Comparison of ENCODE assay signal across 20 cellular contexts in genomic region chr2:225073198-225073597, GRCh38. TPM values are rescaled to one million over a fixed set of nuclear protein-coding genes. Genes with fewer than 3 reads are reported as not detected.
DNase-seq lines count a peak whose midpoint lies in the region; ATAC-seq, FAIRE-seq and TF ChIP-seq lines count a peak whose summit lies in the region.
"Had no signal": no experiment of that assay in that cellular context is flagged by ENCODE, and none has a peak within 500 bp of the region (broad histone marks: within the 10 kb centered on the region; RNA-seq: fewer than 3 reads in every experiment).

No MANE protein-coding gene starts in this region.

- CTCF ChIA-PET in H1 (lab: Charles Lee; ENCODE audit: partially characterized antibody): interaction anchor here (0.9 to 1.7 kb wide), 5 partner anchors 28 to 71 kb away, joined by 3 to 5 read pairs (median 4); no protein-coding TSS in a partner anchor

- no peaks in the 10 kb centered on the region for H3K79me2 ChIP-seq in H1 (ENCODE audit: control insufficient read depth in 1 of 2, insufficient read depth in 2 of 2, low read length in 2 of 2)

- 61% methylated on average over 5 of the region's 5 CpGs; no CpG with 5 or more reads in 1 of the 2 experiments for WGBS in H1 (ENCODE audit: extremely low coverage in 1 of 2, insufficient coverage in 1 of 2, insufficient read length in 1 of 2, insufficient replicate concordance in 2 of 2, low coverage in 1 of 2, low lambda C conversion rate in 2 of 2, missing lambda C conversion rate in 1 of 2), 2 experiments
- no CpG with 5 or more reads among the region's 5 CpGs for WGBS in iPS DF 6.9 (ENCODE audit: insufficient coverage, insufficient read length)

- H3K36me3 ChIP-seq in HUES6 (ENCODE audit: control insufficient read depth, insufficient read depth, low read length) (no peaks in the 10 kb centered on the region), H1 (ENCODE audit: control insufficient read depth in 2 of 4, insufficient read depth in 4 of 4, low read length in 3 of 4) (no peaks in the 10 kb centered on the region), iPS DF 6.9 (ENCODE audit: control insufficient read depth, insufficient read depth, low read length) (no peaks in the 10 kb centered on the region)
- H3K36me3 ChIP-seq: BLaER1 had no signal

- no peak for ATAC-seq in GM21528 (IDR thresholded peaks at IDR 0.05; ENCODE audit: low FRiP score, unreplicated experiment)
- ATAC-seq: A549, GM12878, HepG2 had no signal

- peak overlapping the region in 1 of 2 experiments; percentile 53; a peak in 1 of 4 replicates for H3K4me2 ChIP-seq in H1 (ENCODE audit: insufficient read depth in 1 of 2, low read depth in 2 of 2, low read length in 2 of 2)
- H3K4me2 ChIP-seq: A549, BLaER1 had no signal

- H3K4me1 ChIP-seq in HUES6 (ENCODE audit: control insufficient read depth, insufficient read depth, low read length) (peaks cover 27% of the 10 kb centered on the region), H1 (replicated peaks in 1 of 4; ENCODE audit: control insufficient read depth in 3 of 4, insufficient read depth in 4 of 4, low read length in 3 of 4) (peaks cover 2 to 9% (median 3%) of the 10 kb centered on the region in 4 experiments; a peak in 6 of 7 replicates), iPS DF 6.9 (ENCODE audit: control insufficient read depth, insufficient read depth, low read length) (0 out of 2 replicates have a peak, but pooled peaks cover 3% of the 10 kb centered on the region)
- H3K4me1 ChIP-seq: A549, BLaER1 had no signal

- POLR2A ChIA-PET in H1 (lab: Charles Lee; ENCODE audit: partially characterized antibody): interaction anchor here (1.2 kb wide), 1 partner anchor 11 kb away, joined by 3 read pairs; no protein-coding TSS in a partner anchor

- TF ChIP-seq POLR2A in H1 (IDR thresholded peaks at IDR 0.05; ENCODE audit: control extremely low read depth in 1 of 2, low read depth in 2 of 2, low read length in 2 of 2): no peak

- H3K23me2 ChIP-seq in H1 (ENCODE audit: low read depth, low read length): no peaks in the 10 kb centered on the region; the same call in 1 of the 2 replicates

- TF ChIP-seq EP300 in H1 (IDR thresholded peaks at IDR 0.05; ENCODE audit: borderline replicate concordance in 1 of 2, low read depth in 2 of 2, low read length in 2 of 2): no peak

- DNase-seq in ELF-1 (ENCODE audit: low read depth, low spot score): peak; percentile 42
- no peak for DNase-seq in H1 (ENCODE audit: low read depth in 1 of 2, low spot score in 2 of 2)
- DNase-seq in iPS DF 6.9 (ENCODE audit: low read depth, low spot score): peak; percentile 13
- no peak for DNase-seq in activated CD4-positive, alpha-beta T cell treated with anti-CD3 and anti-CD28 coated beads, Interleukin-2, amount 50 U/mL, for 1 hour
- no peak for DNase-seq in OCI-M1 (lab: John Stamatoyannopoulos, UW)
- no peak for DNase-seq in GOT3 (lab: John Stamatoyannopoulos, UW)
- DNase-seq: CD4-positive, alpha-beta memory T cell; DMS153; DMS79; H7; KBM-7 had no signal

- H2AK5ac ChIP-seq in H1 (ENCODE audit: low read depth, low read length): no peak overlapping the region

- no peak for TF ChIP-seq RAD21 in H1 (IDR thresholded peaks at IDR 0.05 in 1 of 2, conservative IDR thresholded peaks at IDR 0.05 in 1 of 2; ENCODE audit: low read depth in 2 of 2, low read length in 2 of 2)

- H4K8ac ChIP-seq in H1 (ENCODE audit: extremely low read depth, insufficient read depth, low read length): no peak overlapping the region

- H3K27me3 ChIP-seq in HUES6 (ENCODE audit: control insufficient read depth, insufficient read depth, low read length): no peaks in the 10 kb centered on the region
- H3K27me3 ChIP-seq in H1 (replicated peaks in 1 of 4; ENCODE audit: control insufficient read depth in 3 of 4, extremely low read depth in 1 of 4, insufficient read depth in 3 of 4, low read length in 3 of 4): no peaks in the 10 kb centered on the region; a peak in 1 of 7 replicates
- H3K27me3 ChIP-seq in iPS DF 6.9 (ENCODE audit: control insufficient read depth, insufficient read depth, low read length): no peaks in the 10 kb centered on the region
- H3K27me3 ChIP-seq: BLaER1 had no signal

- no peak overlapping the region for H2AFZ ChIP-seq in H1 (ENCODE audit: low read length)

- H2BK20ac ChIP-seq in H1 (ENCODE audit: low read length): no peak overlapping the region; the same call in 1 of the 2 replicates

- no peak overlapping the region for H2BK120ac ChIP-seq in H1 (replicated peaks; ENCODE audit: low read depth, low read length)

- H3K27ac ChIP-seq in HUES6 (ENCODE audit: low read depth, low read length) (0 out of 2 replicates have a peak overlapping the region, but pooled peaks have one; percentile 49), H1 (ENCODE audit: low read depth, low read length) (no peak overlapping the region), iPS DF 6.9 (ENCODE audit: low read length) (no peak overlapping the region)
- H3K27ac ChIP-seq: 22Rv1, A549, BLaER1 had no signal

- no peak overlapping the region for H3K56ac ChIP-seq in H1 (replicated peaks; ENCODE audit: insufficient read length, low read depth, low read length)

- H4K5ac ChIP-seq in H1 (ENCODE audit: insufficient read length, low read depth, low read length): no peak overlapping the region

- H3K23ac ChIP-seq in H1 (ENCODE audit: insufficient read length): no peak overlapping the region

- H3K4me3 ChIP-seq in HUES6 (ENCODE audit: low read depth, low read length) (no peak overlapping the region; the same call in 1 of the 2 replicates), H1 (ENCODE audit: extremely low read depth in 1 of 4, insufficient read depth in 2 of 4, low read depth in 3 of 4, low read length in 4 of 4) (peak overlapping the region in 1 of 4 experiments; percentile 15; a peak in 1 of 8 replicates), iPS DF 6.9 (ENCODE audit: low read length) (no peak overlapping the region)
- H3K4me3 ChIP-seq: A549, BLaER1, GM12878 had no signal

- H2BK15ac ChIP-seq in H1 (ENCODE audit: low read length): no peak overlapping the region

- H3K79me1 ChIP-seq in H1 (ENCODE audit: low read depth, low read length): no peaks in the 10 kb centered on the region

- no peak overlapping the region for H2BK5ac ChIP-seq in H1 (ENCODE audit: low read depth, low read length)

- H3K4ac ChIP-seq in H1 (replicated peaks; ENCODE audit: insufficient read length, low read depth, low read length): no peak overlapping the region

- no peak overlapping the region for H3K14ac ChIP-seq in H1 (ENCODE audit: insufficient read length)

- no peak overlapping the region for H3K9ac ChIP-seq in HUES6 (ENCODE audit: low read length)
- no peak overlapping the region for H3K9ac ChIP-seq in H1 (replicated peaks in 1 of 4; ENCODE audit: extremely low read depth in 1 of 4, low read depth in 3 of 4, low read length in 3 of 4)
- H3K9ac ChIP-seq: BLaER1 had no signal

- H4K91ac ChIP-seq in H1 (replicated peaks; ENCODE audit: insufficient read length, low read length): no peak overlapping the region

- H3K9me3 ChIP-seq in HUES6 (ENCODE audit: control insufficient read depth, insufficient read depth, low read depth, low read length) (no peaks in the 10 kb centered on the region), H1 (ENCODE audit: insufficient read depth in 2 of 2, low read depth in 1 of 2, low read length in 1 of 2) (no peaks in the 10 kb centered on the region), iPS DF 6.9 (ENCODE audit: control insufficient read depth, insufficient read depth, low read length) (no peaks in the 10 kb centered on the region)
- H3K9me3 ChIP-seq: A549 had no signal

- no peak overlapping the region for H3K18ac ChIP-seq in H1 (ENCODE audit: extremely low read depth, low read length)

- H4K20me1 ChIP-seq in H1 (replicated peaks in 1 of 2; ENCODE audit: control insufficient read depth in 1 of 2, insufficient read depth in 2 of 2, low read length in 2 of 2): no peaks in the 10 kb centered on the region
- H4K20me1 ChIP-seq: BLaER1 had no signal

- no peak for TF ChIP-seq CTCF in H1 (IDR thresholded peaks at IDR 0.05; ENCODE audit: control extremely low read depth in 1 of 3, insufficient read depth in 1 of 3, low read depth in 1 of 3, low read length in 3 of 3)

- no peak overlapping the region for H2BK12ac ChIP-seq in H1 (ENCODE audit: low read depth, low read length)

- peak; percentile 65 for FAIRE-seq in H1 (lab: Jason Lieb, UNC)
- FAIRE-seq: A549, GM12878, HepG2 had no signal

TF ChIP-seq in H1, 55 proteins besides CTCF, POLR2A, EP300 and RAD21:
- no peak for TF ChIP-seq SP2 (IDR thresholded peaks at IDR 0.05; ENCODE audit: low read length)
- 0 out of 2 replicates have a peak, but pooled peaks have one; percentile 34 for TF ChIP-seq TEAD4 (IDR thresholded peaks at IDR 0.05; ENCODE audit: low read depth, low read length)
- TF ChIP-seq SRF (IDR thresholded peaks at IDR 0.05; ENCODE audit: low read depth, low read length): no peak
- TF ChIP-seq POU5F1 (IDR thresholded peaks at IDR 0.05; ENCODE audit: low read depth, low read length): peak; percentile 8; the same call in 1 of the 2 replicates
- no peak for TF ChIP-seq MAX (IDR thresholded peaks at IDR 0.05)
- no peak for TF ChIP-seq SIN3A (conservative IDR thresholded peaks at IDR 0.05 in 1 of 2, IDR thresholded peaks at IDR 0.05 in 1 of 2; ENCODE audit: low read depth in 1 of 2, low read length in 2 of 2)

RNA-seq across cellular contexts. Expression of gene DOCK10, which starts 30.9 kb away (rescaled TPM):
- 1.3 and 1.6 TPM in 2 replicates for total RNA-seq in H1 (2021; fragmentation: NEBNext Ultra II Directional; extraction: Animal tissue kit (Norgen Biotek cat#: 25700))
- polyA plus RNA-seq in H1 (2011; rRNA removed): 0.24 and 0.33 TPM in 2 replicates
- 0.53 TPM for polyA plus RNA-seq in H1 (2011; cell fraction: cytosol; rRNA removed)
- polyA plus RNA-seq in H1 (2011; cell fraction: nucleus; rRNA removed): 0.87 TPM
- polyA plus RNA-seq in H1 (2012, experiment 1 of 2): 0.69 to 1.0 TPM (median 0.74 TPM) in 4 replicates
- polyA plus RNA-seq in H1 (2012, experiment 2 of 2): not detected
- 0.34 TPM for polyA plus RNA-seq in H1 (2013, experiment 1 of 2)
- 0.61 TPM for polyA plus RNA-seq in H1 (2013, experiment 2 of 2)
- 1.4 and 3.5 TPM in 2 replicates for polyA minus RNA-seq in H1 (2011; rRNA and poly(A)+ RNA removed)
- 0.15 TPM for polyA minus RNA-seq in H1 (2011; cell fraction: cytosol; rRNA and poly(A)+ RNA removed)
- polyA minus RNA-seq in H1 (2011; cell fraction: nucleus; rRNA and poly(A)+ RNA removed): 2.8 TPM
- total RNA-seq: G401, HepG2, HT-29 had no signal
- polyA plus RNA-seq: HepG2 had no signal

Comparison
In these comparisons a context has a peak if more than half of its experiments do, and no peak if none do; other contexts are left out.
1. DNase-seq: peak in ELF-1 (single experiment) and iPS DF 6.9 (single experiment); none in H1 (0 of 2), activated CD4-positive, alpha-beta T cell treated with anti-CD3 and anti-CD28 coated beads, Interleukin-2, amount 50 U/mL, for 1 hour (single experiment), OCI-M1 (single experiment) and GOT3 (single experiment).